ENCODE assay signal across 9 cellular contexts in genomic region chr11:116641561-116642045, GRCh38.
DNase-seq lines count a peak whose midpoint lies in the region; ATAC-seq and TF ChIP-seq lines count a peak whose summit lies in the region.
"Had no signal": no experiment of that assay in that cellular context is flagged by ENCODE, and none has a peak within 500 bp of the region (broad histone marks: within the 10 kb centered on the region; RNA-seq: fewer than 3 reads in every experiment).

No MANE protein-coding gene starts in this region.

- TF ChIP-seq EP300 in ovary (IDR thresholded peaks at IDR 0.05), result no peak

- H3K27ac ChIP-seq in PC-9, result no peak overlapping the region
- no peak overlapping the region for H3K27ac ChIP-seq in ovary

- H3K4me1 ChIP-seq in PC-9 (replicated peaks; ENCODE audit: insufficient read depth) (no peaks in the 10 kb centered on the region), ovary (ENCODE audit: insufficient read depth) (no peaks in the 10 kb centered on the region)

- no peak overlapping the region for H2AFZ ChIP-seq in PC-9

- intact Hi-C loops in PC-9 (cut with micrococcal nuclease; ENCODE audit: unreplicated experiment), result no loop called here
- intact Hi-C loops in ovary (cut with DNase I), result no loop called here

- BruUV-seq in PC-9 (replicated peaks; lab: Mats Ljungman, UMichigan), result no TSS peak

- H3K4me3 Mint-ChIP-seq in T-helper 2 cell treated with Interferon-gamma antibody and Interleukin-4, amounts not matched to agents 5 μg/mL and 100 μg/mL, for 36 hours, result no peak overlapping the region
- H3K4me3 Mint-ChIP-seq: T-cell had no signal

- H3K36me3 ChIP-seq in GM06990 (ENCODE audit: control insufficient read depth, insufficient read depth, low read length) (no peaks in the 10 kb centered on the region), PC-9 (ENCODE audit: low read depth) (no peaks in the 10 kb centered on the region), ovary (no peaks in the 10 kb centered on the region)

- no peaks in the 10 kb centered on the region for H3F3A ChIP-seq in PC-9 (ENCODE audit: insufficient read depth, low read depth)

- H3K4me2 ChIP-seq in PC-9, result no peak overlapping the region

- no peaks in the 10 kb centered on the region; the same call in 1 of the 2 replicates for H4K20me1 ChIP-seq in PC-9 (ENCODE audit: insufficient read depth)

- H3K27me3 ChIP-seq in GM06990 (replicated peaks; ENCODE audit: control insufficient read depth, insufficient read depth, low read length), result no peaks in the 10 kb centered on the region; the same call in none of the 2 replicates
- peaks cover 88% of the 10 kb centered on the region for H3K27me3 ChIP-seq in PC-9 (ENCODE audit: insufficient read depth, low read depth)
- no peaks in the 10 kb centered on the region for H3K27me3 ChIP-seq in ovary

- no peaks in the 10 kb centered on the region for H3K27me3 Mint-ChIP-seq in T-helper 2 cell treated with Interferon-gamma antibody and Interleukin-4, amounts not matched to agents 5 μg/mL and 100 μg/mL, for 36 hours (ENCODE audit: low read depth)

- no peaks in the 10 kb centered on the region for H3K9me3 Mint-ChIP-seq in T-helper 2 cell treated with Interferon-gamma antibody and Interleukin-4, amounts not matched to agents 5 μg/mL and 100 μg/mL, for 36 hours
- H3K9me3 Mint-ChIP-seq: T-cell had no signal

- POLR2A ChIA-PET in PC-9 (lab: Charles Lee; ENCODE audit: unreplicated experiment), result no interaction called here

- no peaks in the 10 kb centered on the region for H3K9me3 ChIP-seq in PC-9 (ENCODE audit: insufficient read depth, low read depth)
- no peaks in the 10 kb centered on the region for H3K9me3 ChIP-seq in ovary

- no peak overlapping the region for H3K27ac Mint-ChIP-seq in T-helper 2 cell treated with Interferon-gamma antibody and Interleukin-4, amounts not matched to agents 5 μg/mL and 100 μg/mL, for 36 hours
- H3K27ac Mint-ChIP-seq: T-cell had no signal

- ATAC-seq in HG02759 (IDR thresholded peaks at IDR 0.05; ENCODE audit: unreplicated experiment), result no peak
- ATAC-seq in GM21619 (IDR thresholded peaks at IDR 0.05; ENCODE audit: unreplicated experiment), result no peak
- ATAC-seq: T-cell had no signal

- no peaks in the 10 kb centered on the region for H3K4me1 Mint-ChIP-seq in T-helper 2 cell treated with Interferon-gamma antibody and Interleukin-4, amounts not matched to agents 5 μg/mL and 100 μg/mL, for 36 hours (ENCODE audit: low read depth)
- H3K4me1 Mint-ChIP-seq: T-cell had no signal

- no peaks in the 10 kb centered on the region for H3K36me3 Mint-ChIP-seq in T-helper 2 cell treated with Interferon-gamma antibody and Interleukin-4, amounts not matched to agents 5 μg/mL and 100 μg/mL, for 36 hours (ENCODE audit: low read depth)
- H3K36me3 Mint-ChIP-seq: T-cell had no signal

- DNase-seq in GM06990 (ENCODE audit: extremely low read depth, insufficient read length) (peak; percentile 17), HuH-7.5 (ENCODE audit: low spot score) (peak; percentile 36), PC-9 (peak in 1 of 2 experiments; percentile 29), epithelial cell of esophagus (ENCODE audit: low read depth) (peak; percentile 37), ovary (peak in 3 of 5 donors; percentile 23 to 62 (median 52))
- DNase-seq in T-helper 2 cell treated with Interferon-gamma antibody and Interleukin-4, amounts not matched to agents 5 μg/mL and 100 μg/mL, for 36 hours (ENCODE audit: low spot score), result no peak

- CTCF ChIA-PET in PC-9 (lab: Charles Lee), result interaction anchor here (0.6 kb wide), 1 partner anchor 542 kb away, joined by 6 read pairs; no protein-coding TSS in a partner anchor

- no peak for TF ChIP-seq POLR2A in ovary (IDR thresholded peaks at IDR 0.05)

- no peaks in the 10 kb centered on the region for H3K79me2 ChIP-seq in PC-9 (ENCODE audit: low read depth)

- H3K4me3 ChIP-seq in GM06990 (replicated peaks; ENCODE audit: low read depth, low read length) (no peak overlapping the region), PC-9 (no peak overlapping the region), epithelial cell of esophagus (ENCODE audit: low read length) (no peak overlapping the region), ovary (no peak overlapping the region)

- TF ChIP-seq CTCF in GM06990 (IDR thresholded peaks at IDR 0.05; ENCODE audit: insufficient read depth, low read length, poor library complexity, severe bottlenecking) (peak; percentile 91), PC-9 (conservative IDR thresholded peaks at IDR 0.05) (peak; percentile 79), epithelial cell of esophagus (IDR thresholded peaks at IDR 0.05; ENCODE audit: insufficient read depth, low read depth, low read length, missing control alignments) (peak; percentile 68), ovary (IDR thresholded peaks at IDR 0.05) (peak in 2 of 3 donors; percentile 19 to 54)

- WGBS in ovary, 3 donors, result 23 to 29% (median 25%) methylated on average over 11 of the region's 11 CpGs

- no peaks in the 10 kb centered on the region for H3K9me2 ChIP-seq in PC-9 (ENCODE audit: insufficient read depth)

Comparison
In these comparisons a context has a peak if more than half of its experiments do, and no peak if none do; other contexts are left out.
1. CTCF ChIP-seq: peak in every context shown above with its lines; median percentile 91 in GM06990; 79 in PC-9; 68 in epithelial cell of esophagus; 36 in ovary.